25 cellular contexts compared by ENCODE assay signal in the genomic region with DNA sequence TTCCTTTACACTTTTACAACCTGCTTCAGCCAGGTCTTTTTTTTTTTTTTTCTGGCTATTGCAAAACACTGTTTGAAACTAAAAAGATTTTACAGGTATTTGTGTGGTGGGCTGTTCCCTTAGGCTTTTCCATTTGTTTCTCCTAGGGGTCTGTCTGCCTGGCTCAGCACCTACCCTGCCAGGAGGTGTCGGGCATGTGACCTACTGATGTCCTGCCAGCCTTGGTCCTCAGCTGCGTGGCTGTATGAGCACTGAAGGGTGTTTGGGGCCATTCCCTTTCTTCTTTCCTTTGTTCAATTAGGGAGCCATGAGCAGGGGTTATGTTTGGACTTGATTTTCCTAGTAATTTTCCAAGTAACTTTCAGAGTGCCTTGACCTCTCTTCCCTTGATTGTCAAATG.
"Had no signal": no experiment of that assay in that cellular context is flagged by ENCODE, and none has a peak within 500 bp of the region (broad histone marks: within the 10 kb centered on the region; RNA-seq: fewer than 3 reads in every experiment).

No MANE protein-coding gene starts in this region.

- H3K4me3 ChIP-seq: heart right ventricle, left ventricle myocardium inferior, lung, skin epidermis, stomach, testis, tibial artery, upper lobe of right lung had no signal

- H3K9ac ChIP-seq: parathyroid adenoma had no signal

- H3K79me2 ChIP-seq: parathyroid adenoma had no signal

- H3K36me3 ChIP-seq: heart right ventricle, left ventricle myocardium inferior, neutrophil, stomach, tibial artery, upper lobe of right lung had no signal

- DNase-seq: heart right ventricle; hippocampal formation; left colon; left ventricle myocardium inferior; midbrain; naive thymus-derived CD8-positive, alpha-beta T cell; occipital lobe; retina; right cardiac atrium; stimulated activated CD4-positive, alpha-beta T cell treated with anti-CD3 and anti-CD28 coated beads, Interleukin-12 subunit alpha, Interleukin-12 subunit beta, amount 100 ng/mL, for 4 hours; stimulated activated CD4-positive, alpha-beta T cell treated with anti-CD3 and anti-CD28 coated beads, Interleukin-15, amount 100 ng/mL, for 24 hours; stimulated activated CD4-positive, alpha-beta T cell treated with anti-CD3 and anti-CD28 coated beads, Interleukin-2, amount 100 ng/mL, for 24 hours; stimulated activated CD4-positive, alpha-beta T cell treated with anti-CD3 and anti-CD28 coated beads, Interleukin-4, amount 100 ng/mL, for 1 hour; stimulated activated naive B cell treated with anti-CD40 and anti-IgM and Interleukin-4, amounts not matched to agents 10 μg/mL and 1 μg/mL and 100 μg/mL, for 72 hours; stimulated activated naive CD8-positive, alpha-beta T cell treated with anti-CD3 and anti-CD28 coated beads, Interleukin-15, Interleukin-2, amounts not matched to agents 100 U/mL and 50 U/mL, for 24 hours; stomach; testis; tibial artery; trophoblast cell; upper lobe of right lung had no signal

- H3K27ac ChIP-seq: heart right ventricle, left ventricle myocardium inferior, neutrophil, parathyroid adenoma, skin epidermis, stomach, testis, tibial artery, upper lobe of right lung had no signal

- H3K9me3 ChIP-seq: heart right ventricle, left ventricle myocardium inferior, neutrophil, stomach, testis, tibial artery, upper lobe of right lung had no signal

- H3K27me3 ChIP-seq: neutrophil, testis, tibial artery, upper lobe of right lung had no signal

- FAIRE-seq: urothelium cell line had no signal

- H3K4me1 ChIP-seq: heart right ventricle, left ventricle myocardium inferior, parathyroid adenoma, stomach, testis, tibial artery, upper lobe of right lung had no signal

- H2AFZ ChIP-seq: parathyroid adenoma had no signal
